14 cellular contexts compared by ENCODE assay signal in the genomic region with DNA sequence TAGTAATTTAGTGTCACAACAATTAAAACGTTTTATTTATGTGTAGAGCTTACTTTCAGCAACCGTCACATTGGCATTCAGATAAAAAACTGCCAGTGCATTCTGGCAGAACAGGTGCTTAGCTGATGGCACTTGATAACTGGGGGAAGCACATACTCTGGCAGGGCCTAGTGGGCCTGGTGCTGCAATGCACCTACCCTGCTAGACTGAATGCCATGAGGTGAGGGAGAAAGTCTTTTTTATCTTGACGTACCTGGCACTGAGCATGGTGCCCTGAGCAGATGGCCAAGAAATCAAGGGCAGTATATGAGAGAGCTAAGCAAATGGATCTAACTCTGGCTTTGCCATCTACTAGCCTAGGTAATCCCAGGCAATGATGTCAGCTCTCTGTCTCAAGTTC.
DNase-seq lines count a peak whose midpoint lies in the region; ATAC-seq and TF ChIP-seq lines count a peak whose summit lies in the region.
"Had no signal": no experiment of that assay in that cellular context is flagged by ENCODE, and none has a peak within 500 bp of the region (broad histone marks: within the 10 kb centered on the region; RNA-seq: fewer than 3 reads in every experiment).

No MANE protein-coding gene starts in this region.

- no peak overlapping the region for H2BK120ac ChIP-seq in neuronal stem cell (ENCODE audit: low read depth, low read length)

- H4K91ac ChIP-seq in neuronal stem cell (ENCODE audit: low read depth, low read length, poor library complexity) = peak overlapping the region; percentile 19

- H2BK12ac ChIP-seq in neuronal stem cell (ENCODE audit: low read length) = no peak overlapping the region

- H2BK15ac ChIP-seq in neuronal stem cell (ENCODE audit: low read length) = no peak overlapping the region

- H2AK5ac ChIP-seq in neuronal stem cell (ENCODE audit: low read depth, low read length) = no peak overlapping the region

- POLR2A ChIA-PET in SK-N-SH (lab: Yijun Ruan, JAX) = no interaction called here

- intact Hi-C loops in lower lobe of right lung (cut with DNase I) = no loop called here

- 78% methylated on average over 3 of the region's 3 CpGs for WGBS in SK-N-SH (ENCODE audit: low lambda C conversion rate)
- WGBS in neuronal stem cell (ENCODE audit: extremely low coverage in 2 of 2, insufficient read length in 2 of 2, insufficient replicate concordance in 1 of 2), 2 donors = no CpG with 5 or more reads among the region's 3 CpGs

- no peak overlapping the region for H3K23ac ChIP-seq in neuronal stem cell (ENCODE audit: low read depth, low read length, poor library complexity)

- TF ChIP-seq RAD21 in SK-N-SH (IDR thresholded peaks at IDR 0.05; ENCODE audit: low read length) = no peak

- no peak overlapping the region for H3K4me2 ChIP-seq in SK-N-SH
- no peak overlapping the region for H3K4me2 ChIP-seq in DND-41 (ENCODE audit: insufficient read depth, low read length)
- H3K4me2 ChIP-seq in neuronal stem cell (ENCODE audit: insufficient read depth, low read length, poor library complexity, severe bottlenecking) = no peak overlapping the region

- H3K9ac ChIP-seq in SK-N-SH (no peak overlapping the region), DND-41 (ENCODE audit: low read depth, low read length) (no peak overlapping the region; the same call in 1 of the 2 replicates), neuronal stem cell (ENCODE audit: low read depth, low read length, poor library complexity) (no peak overlapping the region)

- CTCF ChIA-PET in SK-N-SH (lab: Yijun Ruan, JAX) = interaction anchor here (0.6 kb wide), 1 partner anchor 68 kb away, joined by 3 read pairs; no protein-coding TSS in a partner anchor

- H3K4ac ChIP-seq in neuronal stem cell (ENCODE audit: low read length) = no peak overlapping the region

- DNase-seq in SK-N-SH (peak; percentile 9), DND-41 (peak; percentile 28), cerebellar cortex (ENCODE audit: low spot score) (peak; percentile 54), neuronal stem cell (ENCODE audit: low spot score) (no peak), SIG-M5 treated with dmso at 0.1 percent for 504 hours (lab: John Stamatoyannopoulos, UW; ENCODE audit: unreplicated experiment) (no peak), lower lobe of right lung (no peak)
- DNase-seq: H9, IMR-90, Kasumi-1, MM.1S, NCI-H1092 treated with DMSO at 0.1 percent for 48 hours, NCI-H748 treated with DMSO at 0.1 percent for 48 hours had no signal

- H3K27ac ChIP-seq in SK-N-SH (ENCODE audit: low read depth in 2 of 2, low read length in 1 of 2) (peak overlapping the region in 1 of 2 experiments; percentile 90; a peak in 2 of 4 replicates), DND-41 (ENCODE audit: low read length) (peak overlapping the region; percentile 74), neuronal stem cell (replicated peaks; ENCODE audit: low read length) (no peak overlapping the region), lower lobe of right lung (no peak overlapping the region)

- peak overlapping the region; percentile 10 for H3K14ac ChIP-seq in neuronal stem cell (ENCODE audit: low read length)

- H3K9me2 ChIP-seq in SK-N-SH = no peaks in the 10 kb centered on the region

- H3K79me2 ChIP-seq in SK-N-SH (ENCODE audit: insufficient read depth) (no peaks in the 10 kb centered on the region), DND-41 (ENCODE audit: insufficient read depth, low read length) (no peaks in the 10 kb centered on the region)

- H3K79me1 ChIP-seq in neuronal stem cell (ENCODE audit: low read depth, low read length) = no peaks in the 10 kb centered on the region

- H3K9me3 ChIP-seq in SK-N-SH = no peaks in the 10 kb centered on the region
- H3K9me3 ChIP-seq in DND-41 (ENCODE audit: insufficient read depth, low read length, severe bottlenecking) = no peaks in the 10 kb centered on the region
- H3K9me3 ChIP-seq in neuronal stem cell (replicated peaks in 1 of 2; ENCODE audit: control insufficient read depth in 2 of 2, insufficient read depth in 1 of 2, low read depth in 1 of 2, low read length in 2 of 2) = no peaks in the 10 kb centered on the region
- H3K9me3 ChIP-seq in lower lobe of right lung = no peaks in the 10 kb centered on the region

- H3K18ac ChIP-seq in neuronal stem cell (ENCODE audit: low read length) = peak overlapping the region; percentile 8

- no peaks in the 10 kb centered on the region for H3K36me3 ChIP-seq in SK-N-SH (replicated peaks in 1 of 2; ENCODE audit: control insufficient read depth in 1 of 2, insufficient read depth in 2 of 2, low read length in 1 of 2)
- no peaks in the 10 kb centered on the region for H3K36me3 ChIP-seq in DND-41 (ENCODE audit: insufficient read depth, low read length)
- H3K36me3 ChIP-seq in neuronal stem cell (replicated peaks in 1 of 2; ENCODE audit: control insufficient read depth in 2 of 2, insufficient read depth in 2 of 2, low read length in 2 of 2) = no peaks in the 10 kb centered on the region
- H3K36me3 ChIP-seq in lower lobe of right lung = no peaks in the 10 kb centered on the region

- H4K20me1 ChIP-seq in SK-N-SH (ENCODE audit: insufficient read depth) = no peaks in the 10 kb centered on the region
- H4K20me1 ChIP-seq in DND-41 (ENCODE audit: insufficient read depth, low read length) = no peaks in the 10 kb centered on the region

- H3K4me3 ChIP-seq in SK-N-SH (ENCODE audit: low read depth in 2 of 2, low read length in 1 of 2) = no peak overlapping the region
- no peak overlapping the region for H3K4me3 ChIP-seq in DND-41 (ENCODE audit: low read depth in 1 of 2, low read length in 2 of 2)
- no peak overlapping the region for H3K4me3 ChIP-seq in neuronal stem cell (ENCODE audit: low read length in 2 of 2)
- no peak overlapping the region for H3K4me3 ChIP-seq in lower lobe of right lung

- no peak for ATAC-seq in SK-N-SH treated with all-trans-retinoic acid at 6 μM for 48 hours
- peak; percentile 55 for ATAC-seq in DND-41 (ENCODE audit: insufficient read depth, low read depth)
- no peak for ATAC-seq in lower lobe of right lung
- no peak for ATAC-seq in GM18861 (IDR thresholded peaks at IDR 0.05; ENCODE audit: unreplicated experiment)

- TF ChIP-seq EP300 in SK-N-SH (IDR thresholded peaks at IDR 0.05; ENCODE audit: borderline replicate concordance in 1 of 2, low read depth in 1 of 2, low read length in 1 of 2) = no peak

- TF ChIP-seq CTCF in SK-N-SH (IDR thresholded peaks at IDR 0.05) (no peak), DND-41 (IDR thresholded peaks at IDR 0.05; ENCODE audit: borderline replicate concordance, extremely low read depth, low read length, poor library complexity, severe bottlenecking) (peak; percentile 63), lower lobe of right lung (IDR thresholded peaks at IDR 0.05) (no peak)

- H2BK5ac ChIP-seq in neuronal stem cell (ENCODE audit: low read length) = no peak overlapping the region

- no peak overlapping the region for H4K8ac ChIP-seq in neuronal stem cell (ENCODE audit: low read depth, low read length)

- H2AFZ ChIP-seq in SK-N-SH (ENCODE audit: low read depth) (no peak overlapping the region), DND-41 (ENCODE audit: low read depth, low read length) (peak overlapping the region; percentile 56), neuronal stem cell (ENCODE audit: low read length) (no peak overlapping the region)

- peaks cover 0 to 12% of the 10 kb centered on the region in 2 experiments; a peak in 2 of 4 replicates for H3K4me1 ChIP-seq in SK-N-SH (ENCODE audit: control insufficient read depth in 1 of 2, insufficient read depth in 2 of 2, low read depth in 1 of 2, low read length in 1 of 2)
- H3K4me1 ChIP-seq in DND-41 (ENCODE audit: insufficient read depth, low read length) = peaks cover 42% of the 10 kb centered on the region
- peaks cover 7 to 12% of the 10 kb centered on the region in 2 donors for H3K4me1 ChIP-seq in neuronal stem cell (ENCODE audit: control insufficient read depth in 2 of 2, insufficient read depth in 1 of 2, low read depth in 1 of 2, low read length in 2 of 2)
- H3K4me1 ChIP-seq in lower lobe of right lung = no peaks in the 10 kb centered on the region

- no peaks in the 10 kb centered on the region for H3F3A ChIP-seq in SK-N-SH (replicated peaks; ENCODE audit: insufficient read depth)

- H3K27me3 ChIP-seq in SK-N-SH (ENCODE audit: insufficient read depth) (no peaks in the 10 kb centered on the region), DND-41 (ENCODE audit: insufficient read depth, low read length, poor library complexity) (no peaks in the 10 kb centered on the region), neuronal stem cell (ENCODE audit: control insufficient read depth in 3 of 3, insufficient read depth in 3 of 3, low read depth in 1 of 3, low read length in 3 of 3) (no peaks in the 10 kb centered on the region), lower lobe of right lung (ENCODE audit: low read depth) (no peaks in the 10 kb centered on the region)

TF ChIP-seq in SK-N-SH, 30 proteins besides CTCF, POLR2A, EP300 and RAD21:
- TF ChIP-seq MXI1 (IDR thresholded peaks at IDR 0.05; ENCODE audit: low read depth, low read length) (0 out of 2 replicates have a peak, but pooled peaks have one; percentile 18), GATA2 (CRISPR knock-in tag; IDR thresholded peaks at IDR 0.05) (peak; percentile 60), USF1 (IDR thresholded peaks at IDR 0.05; ENCODE audit: borderline replicate concordance, low read depth) (no peak), YY1 (IDR thresholded peaks at IDR 0.05; ENCODE audit: low read depth) (no peak), RCOR1 (IDR thresholded peaks at IDR 0.05; ENCODE audit: low read length) (0 out of 2 replicates have a peak, but pooled peaks have one; percentile 15)

TF ChIP-seq in SK-N-SH treated with all-trans-retinoic acid at 6 μM for 48 hours, 23 proteins besides CTCF, POLR2A, EP300 and RAD21 (continues in another document):
- TF ChIP-seq GLIS3 (CRISPR knock-in tag; IDR thresholded peaks at IDR 0.05) = no peak
- TF ChIP-seq ZC3H10 (CRISPR knock-in tag; IDR thresholded peaks at IDR 0.05) = no peak
- TF ChIP-seq ZNF565 (CRISPR knock-in tag; conservative IDR thresholded peaks at IDR 0.05; ENCODE audit: low read depth) = no peak
- no peak for TF ChIP-seq ZFP3 (CRISPR knock-in tag; IDR thresholded peaks at IDR 0.05)
- TF ChIP-seq OSR1 (CRISPR knock-in tag; IDR thresholded peaks at IDR 0.05) = no peak
- TF ChIP-seq ZNF70 (CRISPR knock-in tag; IDR thresholded peaks at IDR 0.05) = no peak
- TF ChIP-seq TCF4 (CRISPR knock-in tag; IDR thresholded peaks at IDR 0.05; ENCODE audit: borderline replicate concordance) = no peak
- no peak for TF ChIP-seq ESRRG (CRISPR knock-in tag; IDR thresholded peaks at IDR 0.05)
- TF ChIP-seq, protein P1, sequence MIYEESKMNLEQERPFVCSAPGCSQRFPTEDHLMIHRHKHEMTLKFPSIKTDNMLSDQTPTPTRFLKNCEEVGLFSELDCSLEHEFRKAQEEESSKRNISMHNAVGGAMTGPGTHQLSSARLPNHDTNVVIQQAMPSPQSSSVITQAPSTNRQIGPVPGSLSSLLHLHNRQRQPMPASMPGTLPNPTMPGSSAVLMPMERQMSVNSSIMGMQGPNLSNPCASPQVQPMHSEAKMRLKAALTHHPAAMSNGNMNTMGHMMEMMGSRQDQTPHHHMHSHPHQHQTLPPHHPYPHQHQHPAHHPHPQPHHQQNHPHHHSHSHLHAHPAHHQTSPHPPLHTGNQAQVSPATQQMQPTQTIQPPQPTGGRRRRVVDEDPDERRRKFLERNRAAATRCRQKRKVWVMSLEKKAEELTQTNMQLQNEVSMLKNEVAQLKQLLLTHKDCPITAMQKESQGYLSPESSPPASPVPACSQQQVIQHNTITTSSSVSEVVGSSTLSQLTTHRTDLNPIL (CRISPR knock-in tag; IDR thresholded peaks at IDR 0.05; ENCODE audit: low read depth) = no peak
- TF ChIP-seq ZNF8 (CRISPR knock-in tag; IDR thresholded peaks at IDR 0.05) = no peak

Comparison
In these comparisons a context has a peak if more than half of its experiments do, and no peak if none do; other contexts are left out.
1. DNase-seq: peak in SK-N-SH (single experiment), DND-41 (single experiment) and cerebellar cortex (single experiment); none in neuronal stem cell (single experiment), SIG-M5 treated with dmso at 0.1 percent for 504 hours (single experiment) and lower lobe of right lung (single experiment).